18 cellular contexts compared by ENCODE assay signal in the genomic region with DNA sequence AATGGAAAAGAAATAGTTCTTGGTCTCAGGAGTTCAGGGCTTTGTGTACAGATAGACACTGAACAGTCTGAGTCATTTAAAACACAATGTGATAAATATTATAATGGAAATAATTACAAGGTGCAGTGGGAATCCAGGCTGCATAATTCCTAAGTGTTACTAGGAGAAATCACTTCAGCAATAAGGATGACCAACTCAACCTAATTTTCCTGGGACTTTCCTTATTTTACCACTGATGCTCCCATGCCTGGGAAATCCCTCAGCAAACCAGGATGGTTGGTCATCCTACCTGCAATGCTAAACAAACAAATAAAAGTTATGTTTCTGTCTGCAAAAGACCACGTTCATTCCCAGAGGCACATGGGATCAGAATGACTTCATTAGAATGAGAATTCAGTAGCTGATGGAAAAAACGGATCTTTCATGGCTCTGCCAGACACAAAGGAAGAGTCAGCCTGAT.
DNase-seq lines count a peak whose midpoint lies in the region; ATAC-seq and TF ChIP-seq lines count a peak whose summit lies in the region.
"Had no signal": no experiment of that assay in that cellular context is flagged by ENCODE, and none has a peak within 500 bp of the region (broad histone marks: within the 10 kb centered on the region; RNA-seq: fewer than 3 reads in every experiment).

No MANE protein-coding gene starts in this region.

- no peak overlapping the region for H3K4me2 ChIP-seq in parathyroid adenoma (ENCODE audit: low read length)

- DNase-seq in Daoy (ENCODE audit: low read depth) (peak; percentile 31), Panc1 (ENCODE audit: low read depth, low spot score) (no peak), endodermal cell (no peak), NCI-H510A (lab: John Stamatoyannopoulos, UW) (no peak), erythroblast (lab: John Stamatoyannopoulos, UW) (no peak)
- DNase-seq: activated CD4-positive, alpha-beta T cell treated with anti-CD3 and anti-CD28 coated beads, Interleukin-2, amount 50 U/mL, for 1 hour; adrenal gland; C1 segment of cervical spinal cord; colonic mucosa; DMS79; esophagus squamous epithelium; NCI-H510A treated with DMSO at 0.1 percent for 48 hours; SJCRH30 had no signal

- no peaks in the 10 kb centered on the region for H3K27me3 ChIP-seq in Panc1 (ENCODE audit: control insufficient read depth, insufficient read depth, low read length)
- H3K27me3 ChIP-seq in endodermal cell (ENCODE audit: control insufficient read depth, insufficient read depth, low read length, poor library complexity, severe bottlenecking): no peaks in the 10 kb centered on the region
- no peaks in the 10 kb centered on the region for H3K27me3 ChIP-seq in parathyroid adenoma (ENCODE audit: control insufficient read depth, insufficient read depth, low read length)
- H3K27me3 ChIP-seq: adrenal gland, colonic mucosa, esophagus squamous epithelium, SJCRH30 had no signal

- no peak overlapping the region for H3K4me3 ChIP-seq in Panc1 (ENCODE audit: low read depth in 2 of 2, low read length in 2 of 2)
- H3K4me3 ChIP-seq in endodermal cell (ENCODE audit: low read length): no peak overlapping the region
- H3K4me3 ChIP-seq in parathyroid adenoma (ENCODE audit: low read depth, low read length): no peak overlapping the region
- H3K4me3 ChIP-seq: adrenal gland, colonic mucosa, esophagus squamous epithelium, SJCRH30 had no signal

- no peak overlapping the region for H3K4me3 Mint-ChIP-seq in endodermal cell

- no peak for TF ChIP-seq POLR2A in erythroblast (IDR thresholded peaks at IDR 0.05; ENCODE audit: low read length)

- H3K36me3 Mint-ChIP-seq in endodermal cell (ENCODE audit: low read depth): no peaks in the 10 kb centered on the region

- H3K27ac Mint-ChIP-seq in endodermal cell: no peak overlapping the region
- H3K27ac Mint-ChIP-seq: progenitor cell of endocrine pancreas had no signal

- H3K27me3 Mint-ChIP-seq in endodermal cell (ENCODE audit: insufficient read depth): no peaks in the 10 kb centered on the region

- H3K4me1 ChIP-seq in Panc1 (ENCODE audit: control insufficient read depth, insufficient read depth, low read length) (peaks cover 12% of the 10 kb centered on the region), endodermal cell (ENCODE audit: control insufficient read depth, insufficient read depth, low read length) (no peaks in the 10 kb centered on the region), parathyroid adenoma (peaks cover 6% of the 10 kb centered on the region)
- H3K4me1 ChIP-seq: adrenal gland, colonic mucosa, SJCRH30 had no signal

- no peaks in the 10 kb centered on the region for H3K36me3 ChIP-seq in Panc1 (ENCODE audit: control insufficient read depth, insufficient read depth, low read length)
- H3K36me3 ChIP-seq in endodermal cell (ENCODE audit: control insufficient read depth, insufficient read depth, low read length): no peaks in the 10 kb centered on the region
- H3K36me3 ChIP-seq in parathyroid adenoma (ENCODE audit: control insufficient read depth, insufficient read depth, low read length): no peaks in the 10 kb centered on the region
- H3K36me3 ChIP-seq: adrenal gland, colonic mucosa, esophagus squamous epithelium, SJCRH30 had no signal

- no peak for TF ChIP-seq CTCF in Panc1 (IDR thresholded peaks at IDR 0.05)
- TF ChIP-seq CTCF in endodermal cell (conservative IDR thresholded peaks at IDR 0.05): no peak
- no peak for TF ChIP-seq CTCF in parathyroid adenoma (IDR thresholded peaks at IDR 0.05)

- 75 to 91% methylated on average over 2 of the region's 2 CpGs for whole genome bisulfite sequencing in endodermal cell (ENCODE audit: insufficient coverage in 1 of 2, insufficient read length in 1 of 2), 2 experiments

- H3K27ac ChIP-seq in Panc1 (ENCODE audit: low read length) (peak overlapping the region; percentile 60), endodermal cell (ENCODE audit: low read depth, low read length) (peak overlapping the region; percentile 19), parathyroid adenoma (no peak overlapping the region)
- H3K27ac ChIP-seq: adrenal gland, colonic mucosa, SJCRH30 had no signal

- H3K9ac ChIP-seq in endodermal cell (ENCODE audit: extremely low read depth, low read length, poor library complexity, severe bottlenecking) (no peak overlapping the region), parathyroid adenoma (no peak overlapping the region)

- POLR2A ChIA-PET in Panc1 (lab: Charles Lee): interaction anchor here (0.8 kb wide), 1 partner anchor 142 kb away, joined by 7 read pairs; no protein-coding TSS in a partner anchor

- ATAC-seq in Panc1: peak; percentile 76
- no peak for ATAC-seq in HG02973 (IDR thresholded peaks at IDR 0.05; ENCODE audit: unreplicated experiment)
- no peak for ATAC-seq in GM19452 (IDR thresholded peaks at IDR 0.05; ENCODE audit: unreplicated experiment)
- ATAC-seq: left lobe of liver had no signal

- no peaks in the 10 kb centered on the region; the same call in 1 of the 2 replicates for H3K9me3 ChIP-seq in Panc1 (ENCODE audit: control insufficient read depth, insufficient read depth, low read depth, low read length)
- H3K9me3 ChIP-seq in endodermal cell (ENCODE audit: control insufficient read depth, low read length): peaks cover 6% of the 10 kb centered on the region
- no peaks in the 10 kb centered on the region for H3K9me3 ChIP-seq in parathyroid adenoma (ENCODE audit: control insufficient read depth, low read length)
- H3K9me3 ChIP-seq: adrenal gland, colonic mucosa, esophagus squamous epithelium, SJCRH30 had no signal

- intact Hi-C loops in Panc1 (cut with micrococcal nuclease; ENCODE audit: unreplicated experiment): no loop called here

- no TSS peak for BruUV-seq in Panc1 (replicated peaks; lab: Mats Ljungman, UMichigan)

- no peaks in the 10 kb centered on the region for H3K79me2 ChIP-seq in parathyroid adenoma

- H3K4me1 Mint-ChIP-seq in endodermal cell: peaks cover 5% of the 10 kb centered on the region

- in situ Hi-C loops in Panc1 (cut with HindIII; ENCODE audit: low pct_unique_long_range_greater_than_20kb, low sequenced_read_pairs): no loop called here

- H3K9me3 Mint-ChIP-seq in endodermal cell: peaks cover 9% of the 10 kb centered on the region

- peak overlapping the region; percentile 58 for H2AFZ ChIP-seq in parathyroid adenoma

- CTCF ChIA-PET in Panc1 (lab: Charles Lee): interaction anchor here (0.6 to 0.7 kb wide), 3 partner anchors 75 to 155 kb away, joined by 3 to 7 read pairs (median 4); no protein-coding TSS in a partner anchor
